Comparison of ENCODE assay signal across 8 cellular contexts in genomic region chr9:136849960-136850865, GRCh38. TPM values are rescaled to one million over a fixed set of nuclear protein-coding genes. Genes with fewer than 3 reads are reported as not detected.
A peak's percentile ranks its signal among the peaks of the same experiment; 100 is the strongest.
DNase-seq lines count a peak whose midpoint lies in the region; ATAC-seq and TF ChIP-seq lines count a peak whose summit lies in the region.

No MANE protein-coding gene starts in this region.

- no peaks in the 10 kb centered on the region for H3K9me3 ChIP-seq in iPS-15b (ENCODE audit: control insufficient read depth, insufficient read depth, low read length)

- H3K4me1 ChIP-seq in iPS-15b (ENCODE audit: control insufficient read depth, insufficient read depth, low read length): no peaks in the 10 kb centered on the region

- peaks cover 29% of the 10 kb centered on the region for H3K27me3 Mint-ChIP-seq in HFFc6 (ENCODE audit: insufficient read depth)
- H3K27me3 Mint-ChIP-seq in stimulated activated memory B cell treated with anti-CD40 and anti-IgM and Interleukin-4, amounts not matched to agents 10 μg/mL and 1 μg/mL and 100 μg/mL, for 72 hours: peaks cover 14% of the 10 kb centered on the region

- TF ChIP-seq CTCF in HFFc6 (IDR thresholded peaks at IDR 0.05): no peak

- TF ChIP-seq POLR2A in erythroblast (IDR thresholded peaks at IDR 0.05; ENCODE audit: low read length): no peak

- peaks cover 9% of the 10 kb centered on the region; the same call in 1 of the 2 replicates for H3K4me1 Mint-ChIP-seq in HFFc6 (ENCODE audit: low read depth)
- peaks cover 26% of the 10 kb centered on the region for H3K4me1 Mint-ChIP-seq in stimulated activated memory B cell treated with anti-CD40 and anti-IgM and Interleukin-4, amounts not matched to agents 10 μg/mL and 1 μg/mL and 100 μg/mL, for 72 hours

- no peak for DNase-seq in HFFc6
- DNase-seq in activated naive CD4-positive, alpha-beta T cell treated with anti-CD3 and anti-CD28 coated beads, Interleukin-2, amount 50 U/mL, for 72 hours (ENCODE audit: low spot score in 2 of 2): no peak
- DNase-seq in central memory CD4-positive, alpha-beta T cell: no peak
- DNase-seq in erythroblast (lab: John Stamatoyannopoulos, UW): no peak
- no peak for DNase-seq in NCI-H748 (lab: John Stamatoyannopoulos, UW; ENCODE audit: unreplicated experiment)
- DNase-seq in NCI-H510A treated with DMSO at 0.1 percent for 48 hours (lab: John Stamatoyannopoulos, UW): no peak

- H3K27me3 ChIP-seq in iPS-15b (ENCODE audit: control insufficient read depth, insufficient read depth, low read length): no peaks in the 10 kb centered on the region

- H3K36me3 Mint-ChIP-seq in HFFc6 (ENCODE audit: low read depth): no peaks in the 10 kb centered on the region
- H3K36me3 Mint-ChIP-seq in activated naive CD4-positive, alpha-beta T cell treated with anti-CD3 and anti-CD28 coated beads, Interleukin-2, amount 50 U/mL, for 72 hours: peaks cover 8 to 23% of the 10 kb centered on the region in 2 donors
- peaks cover 6% of the 10 kb centered on the region for H3K36me3 Mint-ChIP-seq in stimulated activated memory B cell treated with anti-CD40 and anti-IgM and Interleukin-4, amounts not matched to agents 10 μg/mL and 1 μg/mL and 100 μg/mL, for 72 hours

- ATAC-seq in activated naive CD4-positive, alpha-beta T cell treated with anti-CD3 and anti-CD28 coated beads, Interleukin-2, amount 50 U/mL, for 72 hours: no peak
- no peak for ATAC-seq in stimulated activated memory B cell treated with anti-CD40 and anti-IgM and Interleukin-4, amounts not matched to agents 10 μg/mL and 1 μg/mL and 100 μg/mL, for 72 hours

- peak overlapping the region; percentile 88 for H3K27ac Mint-ChIP-seq in HFFc6
- peak overlapping the region; percentile 68 to 81 for H3K27ac Mint-ChIP-seq in activated naive CD4-positive, alpha-beta T cell treated with anti-CD3 and anti-CD28 coated beads, Interleukin-2, amount 50 U/mL, for 72 hours
- peak overlapping the region; percentile 87 for H3K27ac Mint-ChIP-seq in stimulated activated memory B cell treated with anti-CD40 and anti-IgM and Interleukin-4, amounts not matched to agents 10 μg/mL and 1 μg/mL and 100 μg/mL, for 72 hours

- peaks cover 25% of the 10 kb centered on the region for H3K36me3 ChIP-seq in iPS-15b (ENCODE audit: control insufficient read depth, insufficient read depth, low read length)

- peak overlapping the region; percentile 96 for H3K4me3 Mint-ChIP-seq in HFFc6
- peak overlapping the region; percentile 97 for H3K4me3 Mint-ChIP-seq in stimulated activated memory B cell treated with anti-CD40 and anti-IgM and Interleukin-4, amounts not matched to agents 10 μg/mL and 1 μg/mL and 100 μg/mL, for 72 hours

- H3K9ac ChIP-seq in iPS-15b (ENCODE audit: low read depth, low read length): peak overlapping the region; percentile 60

- no peaks in the 10 kb centered on the region; the same call in 1 of the 2 replicates for H3K9me3 Mint-ChIP-seq in HFFc6
- no peaks in the 10 kb centered on the region for H3K9me3 Mint-ChIP-seq in activated naive CD4-positive, alpha-beta T cell treated with anti-CD3 and anti-CD28 coated beads, Interleukin-2, amount 50 U/mL, for 72 hours
- H3K9me3 Mint-ChIP-seq in stimulated activated memory B cell treated with anti-CD40 and anti-IgM and Interleukin-4, amounts not matched to agents 10 μg/mL and 1 μg/mL and 100 μg/mL, for 72 hours: no peaks in the 10 kb centered on the region

- peak overlapping the region; percentile 95 for H3K4me3 ChIP-seq in iPS-15b (ENCODE audit: low read depth, low read length)

RNA-seq across cellular contexts. Expression of gene PHPT1, which starts 1.0 kb away (rescaled TPM):
- total RNA-seq in HFFc6 (2021; fragmentation: NEBNext Ultra II Directional; extraction: Animal tissue kit (Norgen Biotek cat#: 25700)): 100 to 1,000 TPM; 156 to 181 (median 169) TPM
- total RNA-seq in activated naive CD4-positive, alpha-beta T cell treated with anti-CD3 and anti-CD28 coated beads, Interleukin-2, amount 50 U/mL, for 72 hours: 100 to 1,000 TPM; 129 to 167 TPM

RNA-seq across cellular contexts. Expression of gene MAMDC4, which starts 1.9 kb away (rescaled TPM):
- 1 to 10 TPM; 2.3 to 3.4 (median 3.0) TPM for total RNA-seq in HFFc6 (2021; fragmentation: NEBNext Ultra II Directional; extraction: Animal tissue kit (Norgen Biotek cat#: 25700))
- total RNA-seq in activated naive CD4-positive, alpha-beta T cell treated with anti-CD3 and anti-CD28 coated beads, Interleukin-2, amount 50 U/mL, for 72 hours: 10 to 100 TPM; 17.7 to 21.5 TPM

RNA-seq across cellular contexts. Expression of gene AJM1, which starts 7.9 kb away (rescaled TPM):
- total RNA-seq in HFFc6 (2021; fragmentation: NEBNext Ultra II Directional; extraction: Animal tissue kit (Norgen Biotek cat#: 25700)): 1 to 10 TPM; 4.5 to 8.0 (median 5.3) TPM
- total RNA-seq in activated naive CD4-positive, alpha-beta T cell treated with anti-CD3 and anti-CD28 coated beads, Interleukin-2, amount 50 U/mL, for 72 hours: 1 to 10 TPM; 3.7 to 6.7 TPM

RNA-seq across cellular contexts. Expression of gene EDF1, which starts 15.9 kb away (rescaled TPM):
- 100 to 1,000 TPM; 369 to 460 (median 443) TPM for total RNA-seq in HFFc6 (2021; fragmentation: NEBNext Ultra II Directional; extraction: Animal tissue kit (Norgen Biotek cat#: 25700))
- 100 to 1,000 TPM; 272 to 274 TPM for total RNA-seq in activated naive CD4-positive, alpha-beta T cell treated with anti-CD3 and anti-CD28 coated beads, Interleukin-2, amount 50 U/mL, for 72 hours

RNA-seq across cellular contexts. Expression of gene TRAF2, which starts 36.1 kb away (rescaled TPM):
- 10 to 100 TPM; 11.1 to 15.9 (median 13.6) TPM for total RNA-seq in HFFc6 (2021; fragmentation: NEBNext Ultra II Directional; extraction: Animal tissue kit (Norgen Biotek cat#: 25700))
- total RNA-seq in activated naive CD4-positive, alpha-beta T cell treated with anti-CD3 and anti-CD28 coated beads, Interleukin-2, amount 50 U/mL, for 72 hours: 10 to 100 TPM; 53.7 to 56.5 TPM

Comparison
In these comparisons a context has a peak if more than half of its experiments do, and no peak if none do; other contexts are left out.
1. RNA of gene MAMDC4, which starts 1.9 kb away (total RNA-seq): 17.7 to 21.5 TPM in activated naive CD4-positive, alpha-beta T cell treated with anti-CD3 and anti-CD28 coated beads, Interleukin-2, amount 50 U/mL, for 72 hours; 2.3 to 3.4 TPM in HFFc6; every median in the first group is over 4 times any median in the second.
2. Peak in every context shown above with its lines, with median percentiles within 50 percentile points of each other: H3K27ac Mint-ChIP-seq.